10 cellular contexts compared by ENCODE assay signal in the genomic region with DNA sequence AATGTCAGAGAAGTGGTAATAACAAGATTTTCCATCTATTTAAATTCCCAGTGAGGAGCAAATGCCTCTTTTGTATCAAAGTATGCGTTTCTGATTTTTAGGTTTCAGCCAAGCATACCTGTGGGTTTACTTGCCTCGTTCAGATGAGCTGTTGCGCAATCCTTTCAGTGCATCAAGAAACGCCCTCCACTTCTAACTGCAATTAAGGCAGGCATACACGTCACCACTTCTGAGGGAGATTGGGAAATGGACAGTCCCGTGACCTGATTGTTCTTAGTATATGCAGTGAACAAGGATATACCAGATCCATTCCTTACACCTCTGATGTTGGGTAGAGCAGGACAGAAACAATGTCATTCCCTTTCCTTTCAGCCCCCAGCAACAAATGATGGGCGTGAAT.
DNase-seq lines count a peak whose midpoint lies in the region; ATAC-seq and TF ChIP-seq lines count a peak whose summit lies in the region.
"Had no signal": no experiment of that assay in that cellular context is flagged by ENCODE, and none has a peak within 500 bp of the region (broad histone marks: within the 10 kb centered on the region; RNA-seq: fewer than 3 reads in every experiment).

No MANE protein-coding gene starts in this region.

- peaks cover 3% of the 10 kb centered on the region; the same call in 1 of the 2 replicates for H3K36me3 Mint-ChIP-seq in HFFc6 (ENCODE audit: low read depth)
- peaks cover 5% of the 10 kb centered on the region for H3K36me3 Mint-ChIP-seq in T-helper 17 cell (ENCODE audit: low read depth)

- H3K27ac Mint-ChIP-seq in HFFc6 (no peak overlapping the region), T-helper 17 cell (no peak overlapping the region)
- H3K27ac Mint-ChIP-seq: H9 had no signal

- TF ChIP-seq CTCF in HFFc6 (IDR thresholded peaks at IDR 0.05), result no peak

- no peaks in the 10 kb centered on the region; the same call in none of the 2 replicates for H3K27me3 Mint-ChIP-seq in HFFc6 (ENCODE audit: insufficient read depth)
- no peaks in the 10 kb centered on the region for H3K27me3 Mint-ChIP-seq in T-helper 17 cell

- ATAC-seq in esophagus mucosa, result peak; percentile 93
- ATAC-seq in T-helper 17 cell, result no peak
- no peak for ATAC-seq in HG03520 (IDR thresholded peaks at IDR 0.05; ENCODE audit: unreplicated experiment)

- no peaks in the 10 kb centered on the region for H3K9me3 ChIP-seq in T-helper 17 cell (ENCODE audit: control insufficient read depth, low read length, poor library complexity, severe bottlenecking)

- no peaks in the 10 kb centered on the region for H3K9me3 Mint-ChIP-seq in HFFc6
- H3K9me3 Mint-ChIP-seq: H9 had no signal

- H3K4me1 Mint-ChIP-seq in HFFc6 (ENCODE audit: low read depth), result peaks cover 43% of the 10 kb centered on the region
- peaks cover 2% of the 10 kb centered on the region for H3K4me1 Mint-ChIP-seq in T-helper 17 cell

- H3K4me3 Mint-ChIP-seq in HFFc6, result no peak overlapping the region
- H3K4me3 Mint-ChIP-seq in T-helper 17 cell, result no peak overlapping the region
- H3K4me3 Mint-ChIP-seq: H9 had no signal

- DNase-seq in HFFc6, result peak; percentile 57
- DNase-seq in NOMO-1 (lab: John Stamatoyannopoulos, UW; ENCODE audit: unreplicated experiment in 2 of 2), result peak; percentile 79 to 94
- peak; percentile 98 for DNase-seq in renal cortical epithelial cell (ENCODE audit: low read depth)
- no peak for DNase-seq in T-helper 17 cell
- DNase-seq in kidney glomerular epithelial cell (lab: John Stamatoyannopoulos, UW), result no peak
- no peak for DNase-seq in HuH-7.5 (ENCODE audit: low spot score)
- DNase-seq: DMS 273 treated with DMSO at 0.1 percent for 48 hours had no signal

Comparison
In these comparisons a context has a peak if more than half of its experiments do, and no peak if none do; other contexts are left out.
1. DNase-seq: peak in HFFc6 (single experiment), NOMO-1 (2 of 2) and renal cortical epithelial cell (single experiment); none in T-helper 17 cell (0 of 3), kidney glomerular epithelial cell (single experiment) and HuH-7.5 (single experiment).